Comparison of ENCODE assay signal across 16 cellular contexts in genomic region chr10:70587045-70587658, GRCh38. TPM values are rescaled to one million over a fixed set of nuclear protein-coding genes. Genes with fewer than 3 reads are reported as not detected.
DNase-seq lines count a peak whose midpoint lies in the region; ATAC-seq and TF ChIP-seq lines count a peak whose summit lies in the region.
"Had no signal": no experiment of that assay in that cellular context is flagged by ENCODE, and none has a peak within 500 bp of the region (broad histone marks: within the 10 kb centered on the region; RNA-seq: fewer than 3 reads in every experiment).

No MANE protein-coding gene starts in this region.

- 79 to 88% (median 84%) methylated on average over 8 of the region's 8 CpGs for WGBS in spleen, 5 donors

- H3K4me3 ChIP-seq in OCI-LY7 (ENCODE audit: low read depth, low read length, poor library complexity, severe bottlenecking): no peak overlapping the region
- H3K4me3 ChIP-seq in spleen: no peak overlapping the region
- H3K4me3 ChIP-seq: gastrocnemius medialis, prostate gland had no signal

- no peak overlapping the region for H3K4me3 Mint-ChIP-seq in activated T-cell treated with anti-CD3 and anti-CD28 coated beads, Interleukin-2, amount 50 U/mL, for 4 hours
- no peak overlapping the region for H3K4me3 Mint-ChIP-seq in stimulated activated memory B cell treated with anti-CD40 and anti-IgM and Interleukin-4, amounts not matched to agents 10 μg/mL and 1 μg/mL and 100 μg/mL, for 72 hours
- H3K4me3 Mint-ChIP-seq: endodermal cell had no signal

- intact Hi-C loops in OCI-LY7 (cut with micrococcal nuclease; ENCODE audit: unreplicated experiment) (no loop called here), spleen (cut with DNase I; ENCODE audit: low total_unique reads) (no loop called here)

- H3K27ac ChIP-seq in OCI-LY7 (ENCODE audit: low read depth, low read length, poor library complexity, severe bottlenecking) (no peak overlapping the region), spleen (no peak overlapping the region)
- H3K27ac ChIP-seq: gastrocnemius medialis, prostate gland had no signal

- H3K36me3 Mint-ChIP-seq in activated T-cell treated with anti-CD3 and anti-CD28 coated beads, Interleukin-2, amount 50 U/mL, for 4 hours (ENCODE audit: insufficient read depth): no peaks in the 10 kb centered on the region
- H3K36me3 Mint-ChIP-seq in stimulated activated memory B cell treated with anti-CD40 and anti-IgM and Interleukin-4, amounts not matched to agents 10 μg/mL and 1 μg/mL and 100 μg/mL, for 72 hours: no peaks in the 10 kb centered on the region

- CTCF ChIA-PET in OCI-LY7 (lab: Charles Lee; ENCODE audit: unreplicated experiment): interaction anchor here (1.1 kb wide), 1 partner anchor 9 kb away, joined by 3 read pairs; no protein-coding TSS in a partner anchor

- no peak for TF ChIP-seq POLR2A in spleen (IDR thresholded peaks at IDR 0.05)

- H3K4me1 ChIP-seq in OCI-LY7 (ENCODE audit: insufficient read depth, low read length, poor library complexity, severe bottlenecking): peaks cover 81% of the 10 kb centered on the region
- peaks cover 0 to 11% (median 4%) of the 10 kb centered on the region in 6 donors for H3K4me1 ChIP-seq in spleen
- H3K4me1 ChIP-seq: prostate gland had no signal

- no peaks in the 10 kb centered on the region for H3K9me3 ChIP-seq in OCI-LY7 (ENCODE audit: low read length)
- H3K9me3 ChIP-seq in spleen: no peaks in the 10 kb centered on the region
- H3K9me3 ChIP-seq: gastrocnemius medialis, prostate gland had no signal

- H3K27ac Mint-ChIP-seq in stimulated activated memory B cell treated with anti-CD40 and anti-IgM and Interleukin-4, amounts not matched to agents 10 μg/mL and 1 μg/mL and 100 μg/mL, for 72 hours: no peak overlapping the region
- H3K27ac Mint-ChIP-seq: endodermal cell had no signal

- no peaks in the 10 kb centered on the region for H3K79me2 ChIP-seq in OCI-LY7 (ENCODE audit: insufficient read depth, low read depth, low read length)

- H3K9me3 Mint-ChIP-seq in activated T-cell treated with anti-CD3 and anti-CD28 coated beads, Interleukin-2, amount 50 U/mL, for 4 hours: no peaks in the 10 kb centered on the region
- H3K9me3 Mint-ChIP-seq in stimulated activated memory B cell treated with anti-CD40 and anti-IgM and Interleukin-4, amounts not matched to agents 10 μg/mL and 1 μg/mL and 100 μg/mL, for 72 hours: no peaks in the 10 kb centered on the region
- H3K9me3 Mint-ChIP-seq: endodermal cell had no signal

- no peaks in the 10 kb centered on the region for H3K9me2 ChIP-seq in OCI-LY7 (ENCODE audit: insufficient read depth, low read length)

- H3K36me3 ChIP-seq in OCI-LY7 (ENCODE audit: insufficient read depth, low read length) (no peaks in the 10 kb centered on the region), spleen (no peaks in the 10 kb centered on the region)
- H3K36me3 ChIP-seq: gastrocnemius medialis, prostate gland had no signal

- H3K27me3 Mint-ChIP-seq in activated T-cell treated with anti-CD3 and anti-CD28 coated beads, Interleukin-2, amount 50 U/mL, for 4 hours (ENCODE audit: low read depth): no peaks in the 10 kb centered on the region
- peaks cover 34% of the 10 kb centered on the region for H3K27me3 Mint-ChIP-seq in stimulated activated memory B cell treated with anti-CD40 and anti-IgM and Interleukin-4, amounts not matched to agents 10 μg/mL and 1 μg/mL and 100 μg/mL, for 72 hours

- POLR2A ChIA-PET in OCI-LY7 (lab: Charles Lee): interaction anchor here (1.3 kb wide), 1 partner anchor 9 kb away, joined by 3 read pairs; no protein-coding TSS in a partner anchor

- no TSS peak for BruUV-seq in OCI-LY7 (replicated peaks; lab: Mats Ljungman, UMichigan)

- H3K4me1 Mint-ChIP-seq in activated T-cell treated with anti-CD3 and anti-CD28 coated beads, Interleukin-2, amount 50 U/mL, for 4 hours (ENCODE audit: low read depth): peaks cover 3% of the 10 kb centered on the region
- peaks cover 17% of the 10 kb centered on the region for H3K4me1 Mint-ChIP-seq in stimulated activated memory B cell treated with anti-CD40 and anti-IgM and Interleukin-4, amounts not matched to agents 10 μg/mL and 1 μg/mL and 100 μg/mL, for 72 hours

- no peak overlapping the region for H2AFZ ChIP-seq in OCI-LY7 (ENCODE audit: low read length)

- TF ChIP-seq CTCF in OCI-LY7 (conservative IDR thresholded peaks at IDR 0.05; ENCODE audit: low read length) (no peak), spleen (IDR thresholded peaks at IDR 0.05 in 8 of 11, conservative IDR thresholded peaks at IDR 0.05 in 3 of 11) (no peak)

- ATAC-seq in activated T-cell treated with anti-CD3 and anti-CD28 coated beads, Interleukin-2, amount 50 U/mL, for 4 hours: peak; percentile 58 to 78
- peak; percentile 64 for ATAC-seq in GM21723 (IDR thresholded peaks at IDR 0.05; ENCODE audit: unreplicated experiment)
- ATAC-seq in stimulated activated memory B cell treated with anti-CD40 and anti-IgM and Interleukin-4, amounts not matched to agents 10 μg/mL and 1 μg/mL and 100 μg/mL, for 72 hours: peak; percentile 64
- no peak for ATAC-seq in HG03439 (IDR thresholded peaks at IDR 0.05; ENCODE audit: unreplicated experiment)
- ATAC-seq: gastrocnemius medialis, SK-N-SH treated with all-trans-retinoic acid at 6 μM for 48 hours had no signal

- no peaks in the 10 kb centered on the region for H3K27me3 ChIP-seq in spleen (replicated peaks in 1 of 7)
- H3K27me3 ChIP-seq: gastrocnemius medialis had no signal

- no peak for DNase-seq in activated T-cell treated with anti-CD3 and anti-CD28 coated beads, Interleukin-2, amount 50 U/mL, for 4 hours
- DNase-seq in activated T-cell treated with anti-CD3 and anti-CD28 coated beads for 4 hours (no peak), OCI-LY7 (ENCODE audit: low spot score) (no peak), NCI-H1105 treated with DMSO at 0.1 percent for 48 hours (lab: John Stamatoyannopoulos, UW) (no peak), spleen (no peak)
- DNase-seq: activated gamma-delta T cell, gastrocnemius medialis had no signal

- H3K4me2 ChIP-seq in OCI-LY7 (ENCODE audit: low read length): peak overlapping the region; percentile 17; the same call in 1 of the 2 replicates

- H4K20me1 ChIP-seq in OCI-LY7 (ENCODE audit: insufficient read depth, low read length): no peaks in the 10 kb centered on the region

RNA-seq across cellular contexts. Expression of gene PRF1, which starts 15.4 kb away (rescaled TPM):
- 10 to 100 TPM; 15.7 to 57.6 (median 36.6) TPM for total RNA-seq in activated T-cell treated with anti-CD3 and anti-CD28 coated beads, Interleukin-2, amount 50 U/mL, for 4 hours
- 4.6 and 7.0 TPM in 2 replicates for total RNA-seq in OCI-LY7 (2014; rRNA removed; shearing (Covaris generic))
- total RNA-seq in OCI-LY7 (2022) (5.8 and 6.3 TPM in 2 replicates), spleen (10 to 100 TPM; 41.5 to 79.6 (median 56.8) TPM)
- polyA plus RNA-seq in spleen: 10 to 100 TPM in 1 of 3 donors, 1 to 10 TPM in 2; 6.6 to 11.3 (median 7.0) TPM
- total RNA-seq: endodermal cell, HT1080, MCF 10A had no signal
- polyA plus RNA-seq: AG04450 had no signal
